ENCODE assay signal across 31 cellular contexts in the genomic region with DNA sequence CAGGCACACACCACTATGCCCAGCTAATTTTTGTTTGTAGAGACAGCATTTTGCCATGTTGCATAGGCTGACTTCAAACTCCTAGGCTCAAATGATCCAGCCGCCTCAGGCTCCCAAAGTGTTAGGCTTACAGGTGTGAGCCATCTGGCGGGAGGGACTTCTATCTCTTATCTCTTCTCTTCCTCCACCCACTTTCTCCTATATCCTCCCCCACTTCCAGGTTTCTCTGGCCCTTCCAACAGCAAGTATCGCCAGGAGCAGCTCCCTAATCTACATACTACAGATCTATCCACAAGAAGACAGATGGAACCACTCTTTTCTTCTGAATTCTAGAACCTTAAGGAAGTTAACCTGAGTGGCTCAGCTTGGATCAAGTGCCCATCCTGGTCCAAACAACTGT.
"Had no signal": no experiment of that assay in that cellular context is flagged by ENCODE, and none has a peak within 500 bp of the region (broad histone marks: within the 10 kb centered on the region; RNA-seq: fewer than 3 reads in every experiment).

No MANE protein-coding gene starts in this region.

- FAIRE-seq: astrocyte, bronchial epithelial cell, colon, endometrium, frontal cortex, TTC549 had no signal

- H3K27ac ChIP-seq: brain microvascular endothelial cell, VCaP had no signal

- H3K27me3 ChIP-seq: brain microvascular endothelial cell had no signal

- DNase-seq: activated CD4-positive, alpha-beta T cell treated with anti-CD3 and anti-CD28 coated beads for 1 hour; activated CD4-positive, alpha-beta T cell treated with anti-CD3 and anti-CD28 coated beads for 4 hours; activated CD4-positive, alpha-beta T cell treated with anti-CD3 and anti-CD28 coated beads, Interleukin-2, amount 50 U/mL, for 1 hour; activated CD4-positive, alpha-beta T cell treated with anti-CD3 and anti-CD28 coated beads, Interleukin-2, amount 50 U/mL, for 48 hours; activated CD8-positive, alpha-beta memory T cell treated with anti-CD3 and anti-CD28 coated beads for 24 hours; activated CD8-positive, alpha-beta T cell treated with anti-CD3 and anti-CD28 coated beads for 36 hours; activated effector memory CD4-positive, alpha-beta T cell treated with Interleukin-2 at 50 U/mL for 16 hours; activated gamma-delta T cell treated with Interleukin-2 at 50 U/mL for 16 hours; activated naive CD4-positive, alpha-beta T cell treated with anti-CD3 and anti-CD28 coated beads, Interleukin-2, amount 50 U/mL, for 16 hours; activated naive CD4-positive, alpha-beta T cell treated with Interleukin-2 at 50 U/mL for 16 hours; activated T-cell treated with anti-CD3 and anti-CD28 coated beads, Interleukin-2, amount 50 U/mL, for 4 hours; amniotic stem cell; anterior cingulate cortex; brain microvascular endothelial cell; cortex of kidney; effector CD8-positive, alpha-beta T cell; foreskin fibroblast; head of caudate nucleus; T-helper 2 cell had no signal

- H3K27me3 Mint-ChIP-seq: activated CD8-positive, alpha-beta T cell treated with anti-CD3 and anti-CD28 coated beads for 36 hours; activated naive CD8-positive, alpha-beta T cell; activated T-helper 17 cell treated with anti-CD3 and anti-CD28 coated beads, Interleukin-2, amount 50 U/mL, for 72 hours; central memory CD8-positive, alpha-beta T cell had no signal

- H3K36me3 Mint-ChIP-seq: activated naive CD8-positive, alpha-beta T cell; WTC11 had no signal

- H3K4me3 Mint-ChIP-seq: activated CD8-positive, alpha-beta T cell treated with anti-CD3 and anti-CD28 coated beads for 36 hours; activated naive CD8-positive, alpha-beta T cell; activated T-cell treated with anti-CD3 and anti-CD28 coated beads, Interleukin-2, amount 50 U/mL, for 4 hours; activated T-helper 17 cell treated with anti-CD3 and anti-CD28 coated beads, Interleukin-2, amount 50 U/mL, for 72 hours; central memory CD8-positive, alpha-beta T cell; WTC11 had no signal

- H3K27ac Mint-ChIP-seq: activated CD8-positive, alpha-beta T cell treated with anti-CD3 and anti-CD28 coated beads for 36 hours; activated naive CD8-positive, alpha-beta T cell; activated T-helper 17 cell treated with anti-CD3 and anti-CD28 coated beads, Interleukin-2, amount 50 U/mL, for 72 hours; WTC11 had no signal

- H3K36me3 ChIP-seq: brain microvascular endothelial cell had no signal

- H3K9me3 Mint-ChIP-seq: activated CD8-positive, alpha-beta T cell treated with anti-CD3 and anti-CD28 coated beads for 36 hours; activated T-cell treated with anti-CD3 and anti-CD28 coated beads, Interleukin-2, amount 50 U/mL, for 4 hours; activated T-helper 17 cell treated with anti-CD3 and anti-CD28 coated beads, Interleukin-2, amount 50 U/mL, for 72 hours; central memory CD8-positive, alpha-beta T cell; WTC11 had no signal

- ATAC-seq: activated CD8-positive, alpha-beta T cell treated with anti-CD3 and anti-CD28 coated beads for 36 hours; activated T-cell treated with anti-CD3 and anti-CD28 coated beads, Interleukin-2, amount 50 U/mL, for 4 hours; activated T-helper 17 cell treated with anti-CD3 and anti-CD28 coated beads, Interleukin-2, amount 50 U/mL, for 72 hours; esophagus mucosa; WTC11 had no signal
